In the genomic region with DNA sequence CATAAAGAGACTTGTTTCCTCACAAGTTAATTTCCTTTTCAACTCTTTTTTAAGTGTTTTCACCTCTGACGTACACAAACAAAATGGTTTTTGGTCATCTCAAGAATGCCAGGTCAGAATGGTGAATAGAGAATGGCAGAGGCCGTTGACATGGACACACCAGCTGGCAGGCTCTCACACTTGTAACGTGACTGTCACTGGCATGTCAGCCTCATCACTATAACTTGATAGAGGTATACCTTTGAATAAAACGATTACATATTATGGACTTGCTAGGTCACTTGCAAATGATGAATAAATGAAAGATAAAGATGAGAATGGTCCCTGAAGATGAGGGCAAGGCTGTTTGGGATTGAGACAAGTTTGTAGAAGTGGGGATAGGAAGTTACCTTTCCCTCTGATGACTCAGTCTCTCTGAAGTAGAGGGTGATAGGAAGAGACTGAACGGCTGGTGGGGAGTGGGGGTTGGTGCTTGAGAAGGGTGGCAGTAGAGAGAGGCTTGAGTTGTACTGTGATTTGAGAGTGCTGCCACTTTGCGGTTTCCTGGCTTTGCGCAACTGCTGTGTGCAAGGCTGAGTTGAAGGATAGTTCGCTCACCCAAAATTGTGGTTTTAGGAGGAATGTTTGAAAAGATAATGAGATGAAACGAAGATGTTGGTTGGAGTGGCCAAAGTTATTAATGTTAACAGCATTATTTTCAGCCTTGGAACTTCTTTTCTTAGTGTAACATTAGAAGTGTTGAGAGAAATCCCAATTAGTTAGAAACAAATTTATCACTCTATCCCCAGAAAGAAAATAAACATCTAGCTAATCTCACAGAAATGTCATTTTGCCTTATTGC, we compare ENCODE assay signal across 1 cellular context.
A peak's percentile ranks its signal among the peaks of the same experiment; 100 is the strongest.
TF ChIP-seq lines count a peak whose summit lies in the region.

No MANE protein-coding gene starts in this region.

TF ChIP-seq in HEK293, 187 proteins besides CTCF, POLR2A, EP300 and RAD21 (continued from another document):
- TF ChIP-seq, protein P1, sequence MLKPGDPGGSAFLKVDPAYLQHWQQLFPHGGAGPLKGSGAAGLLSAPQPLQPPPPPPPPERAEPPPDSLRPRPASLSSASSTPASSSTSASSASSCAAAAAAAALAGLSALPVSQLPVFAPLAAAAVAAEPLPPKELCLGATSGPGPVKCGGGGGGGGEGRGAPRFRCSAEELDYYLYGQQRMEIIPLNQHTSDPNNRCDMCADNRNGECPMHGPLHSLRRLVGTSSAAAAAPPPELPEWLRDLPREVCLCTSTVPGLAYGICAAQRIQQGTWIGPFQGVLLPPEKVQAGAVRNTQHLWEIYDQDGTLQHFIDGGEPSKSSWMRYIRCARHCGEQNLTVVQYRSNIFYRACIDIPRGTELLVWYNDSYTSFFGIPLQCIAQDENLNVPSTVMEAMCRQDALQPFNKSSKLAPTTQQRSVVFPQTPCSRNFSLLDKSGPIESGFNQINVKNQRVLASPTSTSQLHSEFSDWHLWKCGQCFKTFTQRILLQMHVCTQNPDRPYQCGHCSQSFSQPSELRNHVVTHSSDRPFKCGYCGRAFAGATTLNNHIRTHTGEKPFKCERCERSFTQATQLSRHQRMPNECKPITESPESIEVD (tag by site-specific recombination; IDR thresholded peaks at IDR 0.05) = peak; percentile 93
- TF ChIP-seq, protein P2, sequence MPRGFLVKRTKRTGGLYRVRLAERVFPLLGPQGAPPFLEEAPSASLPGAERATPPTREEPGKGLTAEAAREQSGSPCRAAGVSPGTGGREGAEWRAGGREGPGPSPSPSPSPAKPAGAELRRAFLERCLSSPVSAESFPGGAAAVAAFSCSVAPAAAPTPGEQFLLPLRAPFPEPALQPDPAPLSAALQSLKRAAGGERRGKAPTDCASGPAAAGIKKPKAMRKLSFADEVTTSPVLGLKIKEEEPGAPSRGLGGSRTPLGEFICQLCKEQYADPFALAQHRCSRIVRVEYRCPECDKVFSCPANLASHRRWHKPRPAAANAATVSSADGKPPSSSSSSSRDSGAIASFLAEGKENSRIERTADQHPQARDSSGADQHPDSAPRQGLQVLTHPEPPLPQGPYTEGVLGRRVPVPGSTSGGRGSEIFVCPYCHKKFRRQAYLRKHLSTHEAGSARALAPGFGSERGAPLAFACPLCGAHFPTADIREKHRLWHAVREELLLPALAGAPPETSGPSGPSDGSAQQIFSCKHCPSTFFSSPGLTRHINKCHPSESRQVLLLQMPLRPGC (tag by site-specific recombination; IDR thresholded peaks at IDR 0.05) = peak; percentile 86
- TF ChIP-seq ZNF843 (tag by site-specific recombination; IDR thresholded peaks at IDR 0.05) (peak; percentile 73), SCRT1 (tag by site-specific recombination; IDR thresholded peaks at IDR 0.05; ENCODE audit: borderline replicate concordance) (no peak), ZNF140 (tag by site-specific recombination; IDR thresholded peaks at IDR 0.05) (no peak), ZNF549 (tag by site-specific recombination; IDR thresholded peaks at IDR 0.05) (no peak), ZNF514 (tag by site-specific recombination; IDR thresholded peaks at IDR 0.05) (no peak), ZNF202 (tag by site-specific recombination; IDR thresholded peaks at IDR 0.05; ENCODE audit: borderline replicate concordance) (no peak), ZNF837 (tag by site-specific recombination; IDR thresholded peaks at IDR 0.05) (no peak), ZNF791 (tag by site-specific recombination; IDR thresholded peaks at IDR 0.05) (no peak), ZFP69B (tag by site-specific recombination; IDR thresholded peaks at IDR 0.05) (peak; percentile 33; the same call in 1 of the 2 replicates), ZBTB17 (tag by site-specific recombination; IDR thresholded peaks at IDR 0.05) (peak; percentile 92), IKZF3 (tag by site-specific recombination; IDR thresholded peaks at IDR 0.05) (no peak), ZNF248 (tag by site-specific recombination; IDR thresholded peaks at IDR 0.05) (no peak), ZNF555 (tag by site-specific recombination; conservative IDR thresholded peaks at IDR 0.05) (no peak)
- TF ChIP-seq, protein P3, sequence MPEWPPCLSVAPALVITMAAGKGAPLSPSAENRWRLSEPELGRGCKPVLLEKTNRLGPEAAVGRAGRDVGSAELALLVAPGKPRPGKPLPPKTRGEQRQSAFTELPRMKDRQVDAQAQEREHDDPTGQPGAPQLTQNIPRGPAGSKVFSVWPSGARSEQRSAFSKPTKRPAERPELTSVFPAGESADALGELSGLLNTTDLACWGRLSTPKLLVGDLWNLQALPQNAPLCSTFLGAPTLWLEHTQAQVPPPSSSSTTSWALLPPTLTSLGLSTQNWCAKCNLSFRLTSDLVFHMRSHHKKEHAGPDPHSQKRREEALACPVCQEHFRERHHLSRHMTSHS (tag by site-specific recombination; IDR thresholded peaks at IDR 0.05) = no peak
- TF ChIP-seq, protein P4, sequence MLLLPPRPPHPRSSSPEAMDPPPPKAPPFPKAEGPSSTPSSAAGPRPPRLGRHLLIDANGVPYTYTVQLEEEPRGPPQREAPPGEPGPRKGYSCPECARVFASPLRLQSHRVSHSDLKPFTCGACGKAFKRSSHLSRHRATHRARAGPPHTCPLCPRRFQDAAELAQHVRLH (tag by site-specific recombination; IDR thresholded peaks at IDR 0.05) = 0 out of 2 replicates have a peak, but pooled peaks have one; percentile 35
- TF ChIP-seq, protein P5, sequence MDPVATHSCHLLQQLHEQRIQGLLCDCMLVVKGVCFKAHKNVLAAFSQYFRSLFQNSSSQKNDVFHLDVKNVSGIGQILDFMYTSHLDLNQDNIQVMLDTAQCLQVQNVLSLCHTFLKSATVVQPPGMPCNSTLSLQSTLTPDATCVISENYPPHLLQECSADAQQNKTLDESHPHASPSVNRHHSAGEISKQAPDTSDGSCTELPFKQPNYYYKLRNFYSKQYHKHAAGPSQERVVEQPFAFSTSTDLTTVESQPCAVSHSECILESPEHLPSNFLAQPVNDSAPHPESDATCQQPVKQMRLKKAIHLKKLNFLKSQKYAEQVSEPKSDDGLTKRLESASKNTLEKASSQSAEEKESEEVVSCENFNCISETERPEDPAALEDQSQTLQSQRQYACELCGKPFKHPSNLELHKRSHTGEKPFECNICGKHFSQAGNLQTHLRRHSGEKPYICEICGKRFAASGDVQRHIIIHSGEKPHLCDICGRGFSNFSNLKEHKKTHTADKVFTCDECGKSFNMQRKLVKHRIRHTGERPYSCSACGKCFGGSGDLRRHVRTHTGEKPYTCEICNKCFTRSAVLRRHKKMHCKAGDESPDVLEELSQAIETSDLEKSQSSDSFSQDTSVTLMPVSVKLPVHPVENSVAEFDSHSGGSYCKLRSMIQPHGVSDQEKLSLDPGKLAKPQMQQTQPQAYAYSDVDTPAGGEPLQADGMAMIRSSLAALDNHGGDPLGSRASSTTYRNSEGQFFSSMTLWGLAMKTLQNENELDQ (tag by site-specific recombination; IDR thresholded peaks at IDR 0.05; ENCODE audit: low read depth) = no peak
